30 cellular contexts compared by ENCODE assay signal in the genomic region with DNA sequence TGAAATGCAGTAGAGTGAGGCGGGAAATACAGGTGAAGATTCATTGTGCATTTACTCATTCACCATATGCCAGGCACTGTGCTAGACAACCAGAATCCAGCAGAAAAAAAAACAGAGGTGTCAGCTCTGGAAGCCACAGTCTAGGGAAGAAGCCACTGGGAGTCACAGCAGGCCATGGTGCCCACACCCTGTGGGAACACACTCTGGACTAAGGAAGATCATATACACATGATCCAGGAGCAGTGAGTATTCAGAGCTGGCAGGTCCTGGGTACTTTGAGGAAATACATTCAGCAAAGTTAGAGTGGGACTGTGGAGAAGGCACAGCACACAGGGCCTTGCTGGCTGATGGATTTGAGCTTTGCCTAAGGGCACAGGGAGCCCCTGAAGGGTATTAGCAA. TPM values are rescaled to one million over a fixed set of nuclear protein-coding genes. Genes with fewer than 3 reads are reported as not detected.
DNase-seq lines count a peak whose midpoint lies in the region; TF ChIP-seq lines count a peak whose summit lies in the region.
"Had no signal": no experiment of that assay in that cellular context is flagged by ENCODE, and none has a peak within 500 bp of the region (broad histone marks: within the 10 kb centered on the region; RNA-seq: fewer than 3 reads in every experiment).

No MANE protein-coding gene starts in this region.

- DNase-seq in Caco-2: no peak
- no peak for DNase-seq in mesendoderm
- DNase-seq in neural progenitor cell (ENCODE audit: low spot score): no peak
- DNase-seq in superior temporal gyrus (ENCODE audit: extremely low spot score): no peak
- no peak for DNase-seq in activated effector memory CD4-positive, alpha-beta T cell treated with Interleukin-2 at 50 U/mL for 16 hours
- DNase-seq in NCI-H1436 (lab: John Stamatoyannopoulos, UW): no peak
- no peak for DNase-seq in NCI-H82 (lab: John Stamatoyannopoulos, UW)
- DNase-seq: CD4-positive, alpha-beta memory T cell; COR-L47; GOT3; HCEC 1CT; KBM-7; MV-4-11; NCI-H1105; NCI-H146; NCI-H2029; NCI-H446; NCI-H524 treated with DMSO at 0.1 percent for 48 hours; NCI-H774; NK-92 treated with Interleukin-12 subunit alpha and Interleukin-12 subunit beta, amount 100 ng/mL, for 24 hours; PC-3; SJCRH30 had no signal

- no peak overlapping the region for H3K4me2 ChIP-seq in mesendoderm (ENCODE audit: low read length)
- no peak overlapping the region for H3K4me2 ChIP-seq in neural progenitor cell
- H3K4me2 ChIP-seq: BLaER1 had no signal

- H3K4me1 Mint-ChIP-seq in Caco-2 (ENCODE audit: low read depth, unreplicated experiment) (peaks cover 20% of the 10 kb centered on the region), brain (peaks cover 53% of the 10 kb centered on the region), neural progenitor cell (peaks cover 24% of the 10 kb centered on the region)

- no peak overlapping the region for H2AK5ac ChIP-seq in mesendoderm (ENCODE audit: low read length)

- H3K4ac ChIP-seq in mesendoderm (ENCODE audit: low read depth, low read length): no peak overlapping the region

- H3K27ac ChIP-seq in mesendoderm (ENCODE audit: low read depth, low read length) (no peak overlapping the region), neural progenitor cell (no peak overlapping the region)
- H3K27ac ChIP-seq: BLaER1, SJCRH30 had no signal

- H3K79me1 ChIP-seq in mesendoderm (ENCODE audit: low read length): no peaks in the 10 kb centered on the region

- CTCF ChIA-PET in Caco-2 (lab: Charles Lee): no interaction called here

- no peak overlapping the region for H4K5ac ChIP-seq in mesendoderm (ENCODE audit: low read length)

- H3K36me3 Mint-ChIP-seq in Caco-2 (ENCODE audit: insufficient read depth, unreplicated experiment) (no peaks in the 10 kb centered on the region), brain (no peaks in the 10 kb centered on the region), neural progenitor cell (no peaks in the 10 kb centered on the region)
- H3K36me3 Mint-ChIP-seq: CD4-positive, alpha-beta memory T cell had no signal

- peak overlapping the region; percentile 57 for H3K56ac ChIP-seq in mesendoderm (ENCODE audit: low read length)

- no peaks in the 10 kb centered on the region for H4K20me1 ChIP-seq in neural progenitor cell (ENCODE audit: low read depth)
- H4K20me1 ChIP-seq: BLaER1 had no signal

- H3K4me3 Mint-ChIP-seq in Caco-2 (ENCODE audit: unreplicated experiment): no peak overlapping the region
- no peak overlapping the region for H3K4me3 Mint-ChIP-seq in brain
- H3K4me3 Mint-ChIP-seq in neural progenitor cell: no peak overlapping the region

- H3K4me3 ChIP-seq in Caco-2 (ENCODE audit: low read depth, low read length) (no peak overlapping the region), mesendoderm (ENCODE audit: low read length) (no peak overlapping the region), neural progenitor cell (no peak overlapping the region)
- H3K4me3 ChIP-seq: BLaER1, GM12878, SJCRH30 had no signal

- BruUV-seq in Caco-2 (replicated peaks; lab: Mats Ljungman, UMichigan): no TSS peak

- H2AFZ ChIP-seq in neural progenitor cell (replicated peaks): no peak overlapping the region

- H3K36me3 ChIP-seq in Caco-2 (ENCODE audit: control insufficient read depth, insufficient read depth, low read length): no peaks in the 10 kb centered on the region
- no peaks in the 10 kb centered on the region for H3K36me3 ChIP-seq in mesendoderm (ENCODE audit: control insufficient read depth, insufficient read depth, low read length)
- H3K36me3 ChIP-seq in neural progenitor cell: no peaks in the 10 kb centered on the region
- H3K36me3 ChIP-seq: BLaER1, SJCRH30 had no signal

- H4K8ac ChIP-seq in mesendoderm (ENCODE audit: low read depth, low read length): no peak overlapping the region

- H3K27me3 ChIP-seq in Caco-2 (replicated peaks; ENCODE audit: control insufficient read depth, insufficient read depth, low read length) (no peaks in the 10 kb centered on the region), mesendoderm (ENCODE audit: insufficient read depth, low read length, poor library complexity) (no peaks in the 10 kb centered on the region), neural progenitor cell (no peaks in the 10 kb centered on the region)
- H3K27me3 ChIP-seq: BLaER1, SJCRH30 had no signal

- H3K9me3 ChIP-seq in Caco-2: no peaks in the 10 kb centered on the region
- H3K9me3 ChIP-seq in neural progenitor cell (ENCODE audit: low read depth): no peaks in the 10 kb centered on the region
- H3K9me3 ChIP-seq: BLaER1, SJCRH30 had no signal

- POLR2A ChIA-PET in Caco-2 (lab: Charles Lee): no interaction called here

- no peaks in the 10 kb centered on the region for H3K79me2 ChIP-seq in mesendoderm (ENCODE audit: control insufficient read depth, insufficient read depth, low read length)
- no peaks in the 10 kb centered on the region for H3K79me2 ChIP-seq in neural progenitor cell (ENCODE audit: low read depth)

- H3K27ac Mint-ChIP-seq in Caco-2 (ENCODE audit: unreplicated experiment) (peak overlapping the region; percentile 72), brain (peak overlapping the region in 3 of 5 experiments; percentile 53 to 79 (median 61)), neural progenitor cell (peak overlapping the region; percentile 83)

- no peak overlapping the region for H3K9ac ChIP-seq in mesendoderm (ENCODE audit: low read length)
- H3K9ac ChIP-seq in neural progenitor cell: no peak overlapping the region
- H3K9ac ChIP-seq: BLaER1 had no signal

- H3K27me3 Mint-ChIP-seq in Caco-2 (ENCODE audit: insufficient read depth, unreplicated experiment): no peaks in the 10 kb centered on the region
- peaks cover 4% of the 10 kb centered on the region for H3K27me3 Mint-ChIP-seq in brain
- peaks cover 11% of the 10 kb centered on the region for H3K27me3 Mint-ChIP-seq in neural progenitor cell (ENCODE audit: insufficient read depth, low read depth)

- H3K4me1 ChIP-seq in Caco-2: peaks cover 26% of the 10 kb centered on the region
- H3K4me1 ChIP-seq in mesendoderm (ENCODE audit: control insufficient read depth, low read depth, low read length): peaks cover 11% of the 10 kb centered on the region
- H3K4me1 ChIP-seq in neural progenitor cell: peaks cover 27% of the 10 kb centered on the region
- H3K4me1 ChIP-seq: SJCRH30 had no signal

- H3K9me3 Mint-ChIP-seq in Caco-2 (ENCODE audit: unreplicated experiment) (no peaks in the 10 kb centered on the region), brain (no peaks in the 10 kb centered on the region), neural progenitor cell (no peaks in the 10 kb centered on the region)
- H3K9me3 Mint-ChIP-seq: CD4-positive, alpha-beta memory T cell had no signal

- H3K18ac ChIP-seq in mesendoderm (ENCODE audit: low read length): no peak overlapping the region

- H3K23ac ChIP-seq in mesendoderm (ENCODE audit: low read length): no peak overlapping the region

- no peak overlapping the region for H2BK5ac ChIP-seq in mesendoderm (ENCODE audit: low read length)

- H2BK15ac ChIP-seq in mesendoderm (replicated peaks; ENCODE audit: low read depth): no peak overlapping the region

- no peak overlapping the region for H2BK120ac ChIP-seq in mesendoderm (ENCODE audit: low read depth, low read length)

- TF ChIP-seq CTCF in Caco-2 (IDR thresholded peaks at IDR 0.05; ENCODE audit: insufficient read depth in 1 of 2, low read depth in 1 of 2, low read length in 1 of 2, severe bottlenecking in 1 of 2, unreplicated experiment in 1 of 2) (no peak), brain (conservative IDR thresholded peaks at IDR 0.05) (no peak), neural progenitor cell (IDR thresholded peaks at IDR 0.05) (no peak)

- WGBS in mesendoderm (ENCODE audit: extremely low coverage, insufficient coverage, low lambda C conversion rate): no CpG with 5 or more reads among the region's 1 CpG

- peaks cover 21% of the 10 kb centered on the region for H3F3A ChIP-seq in neural progenitor cell (ENCODE audit: low read depth)

- intact Hi-C loops in Caco-2 (cut with micrococcal nuclease; ENCODE audit: unreplicated experiment): no loop called here

RNA-seq across cellular contexts. Expression of gene FAM240A, which starts 14.8 kb away (rescaled TPM):
- total RNA-seq in Caco-2 (2022) (not detected in 2 replicates), neural progenitor cell (ENCODE audit: low replicate concordance) (not detected in 2 replicates)
- polyA plus RNA-seq in brain (ENCODE audit: insufficient read depth, low read depth, low replicate concordance): not detected
- polyA plus RNA-seq in mesendoderm (2013, experiment 1 of 2): 0.07 TPM
- 0.07 TPM for polyA plus RNA-seq in mesendoderm (2013, experiment 2 of 2)
- total RNA-seq: CD4-positive, alpha-beta memory T cell; GM12878; LHCN-M2; MCF 10A; PC-3; Right ventricle myocardium inferior; RPMI7951; SJCRH30 had no signal
- polyA plus RNA-seq: AG04450; CD4-positive, alpha-beta memory T cell; GM12878 had no signal
